In the genomic region with DNA sequence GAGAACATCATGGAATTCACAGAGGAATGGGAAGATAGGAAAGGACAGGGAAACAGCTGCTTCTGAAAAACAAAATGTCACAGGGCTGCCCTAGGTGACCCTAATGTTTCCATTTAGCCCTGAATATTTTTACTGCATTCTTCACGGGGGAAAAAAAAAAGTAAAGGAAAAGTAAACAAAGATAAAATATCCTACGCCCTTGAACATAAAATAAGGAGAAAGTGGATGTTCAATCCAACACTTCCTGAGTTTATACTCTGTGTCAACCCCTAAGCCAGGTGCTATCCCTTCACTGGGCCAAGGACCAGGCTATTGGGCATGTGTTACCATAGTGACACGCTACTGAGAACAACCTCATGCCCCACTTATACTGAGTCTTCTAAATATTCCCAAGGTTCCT, we compare ENCODE assay signal across 13 cellular contexts.
DNase-seq lines count a peak whose midpoint lies in the region; ATAC-seq and TF ChIP-seq lines count a peak whose summit lies in the region.
"Had no signal": no experiment of that assay in that cellular context is flagged by ENCODE, and none has a peak within 500 bp of the region (broad histone marks: within the 10 kb centered on the region; RNA-seq: fewer than 3 reads in every experiment).

No MANE protein-coding gene starts in this region.

- H3K9me3 ChIP-seq in CD4-positive, CD25-positive, alpha-beta regulatory T cell (ENCODE audit: control insufficient read depth in 2 of 2, low read length in 2 of 2), result no peaks in the 10 kb centered on the region
- H3K9me3 ChIP-seq in left ventricle myocardium inferior (replicated peaks) (no peaks in the 10 kb centered on the region), sigmoid colon (no peaks in the 10 kb centered on the region)
- no peaks in the 10 kb centered on the region for H3K9me3 ChIP-seq in effector memory CD4-positive, alpha-beta T cell (ENCODE audit: control insufficient read depth, low read length)
- H3K9me3 ChIP-seq: Caco-2 had no signal

- no peak for ATAC-seq in CD4-positive, CD25-positive, alpha-beta regulatory T cell (ENCODE audit: low read depth in 2 of 2)

- no peak for DNase-seq in CD4-positive, CD25-positive, alpha-beta regulatory T cell
- DNase-seq in NCI-H69 (lab: John Stamatoyannopoulos, UW), result peak; percentile 50
- no peak for DNase-seq in left ventricle myocardium inferior
- no peak for DNase-seq in sigmoid colon
- DNase-seq in foreskin fibroblast, result no peak
- no peak for DNase-seq in stimulated activated CD8-positive, alpha-beta memory T cell treated with anti-CD3 and anti-CD28 coated beads, Interleukin-4, amount 100 ng/mL, for 48 hours
- no peak for DNase-seq in effector memory CD4-positive, alpha-beta T cell
- no peak for DNase-seq in NCI-H187 treated with DMSO at 0.1 percent for 48 hours (lab: John Stamatoyannopoulos, UW)
- DNase-seq: GOT3 had no signal

- TF ChIP-seq CTCF in left ventricle myocardium inferior (IDR thresholded peaks at IDR 0.05; ENCODE audit: borderline replicate concordance) (no peak), sigmoid colon (IDR thresholded peaks at IDR 0.05) (no peak), foreskin fibroblast (IDR thresholded peaks at IDR 0.05; ENCODE audit: low read depth, low read length) (no peak)

- peaks cover 58% of the 10 kb centered on the region for H3K4me1 ChIP-seq in CD4-positive, CD25-positive, alpha-beta regulatory T cell (ENCODE audit: control insufficient read depth, insufficient read depth, low read length, poor library complexity, severe bottlenecking)
- peaks cover 6% of the 10 kb centered on the region for H3K4me1 ChIP-seq in left ventricle myocardium inferior
- H3K4me1 ChIP-seq in sigmoid colon, result peaks cover 0 to 41% (median 35%) of the 10 kb centered on the region in 4 donors
- peaks cover 22% of the 10 kb centered on the region for H3K4me1 ChIP-seq in effector memory CD4-positive, alpha-beta T cell (ENCODE audit: control insufficient read depth, insufficient read depth, low read length, poor library complexity, severe bottlenecking)

- no peak for TF ChIP-seq EP300 in sigmoid colon (IDR thresholded peaks at IDR 0.05)

- TF ChIP-seq POLR2A in sigmoid colon (IDR thresholded peaks at IDR 0.05), result no peak

- intact Hi-C loops in left ventricle myocardium inferior (cut with micrococcal nuclease), result loop anchor here (5.0 kb wide), 1 partner anchor 553 kb away; no protein-coding TSS in a partner anchor
- intact Hi-C loops in sigmoid colon (cut with DNase I), result loop anchor here (1.0 to 5.0 kb wide), 7 partner anchors 57 to 636 kb away; no protein-coding TSS in a partner anchor

- peak overlapping the region; percentile 42 for H3K4me3 ChIP-seq in CD4-positive, CD25-positive, alpha-beta regulatory T cell (ENCODE audit: low read depth, low read length)
- H3K4me3 ChIP-seq in left ventricle myocardium inferior (no peak overlapping the region), sigmoid colon (no peak overlapping the region), foreskin fibroblast (ENCODE audit: low read depth in 1 of 2, low read length in 2 of 2) (no peak overlapping the region)
- H3K4me3 ChIP-seq in effector memory CD4-positive, alpha-beta T cell (ENCODE audit: insufficient read depth, low read depth, low read length, poor library complexity, severe bottlenecking), result no peak overlapping the region

- H3K36me3 ChIP-seq in CD4-positive, CD25-positive, alpha-beta regulatory T cell (ENCODE audit: control insufficient read depth, insufficient read depth, low read length), result no peaks in the 10 kb centered on the region
- H3K36me3 ChIP-seq in left ventricle myocardium inferior (no peaks in the 10 kb centered on the region), sigmoid colon (no peaks in the 10 kb centered on the region)
- H3K36me3 ChIP-seq in effector memory CD4-positive, alpha-beta T cell (ENCODE audit: control insufficient read depth, insufficient read depth, low read length), result no peaks in the 10 kb centered on the region
- H3K36me3 ChIP-seq: brain microvascular endothelial cell had no signal

- H3K27me3 ChIP-seq in CD4-positive, CD25-positive, alpha-beta regulatory T cell (ENCODE audit: control insufficient read depth, insufficient read depth, low read length), result no peaks in the 10 kb centered on the region
- no peaks in the 10 kb centered on the region for H3K27me3 ChIP-seq in left ventricle myocardium inferior (ENCODE audit: low read depth)
- no peaks in the 10 kb centered on the region for H3K27me3 ChIP-seq in sigmoid colon
- no peaks in the 10 kb centered on the region for H3K27me3 ChIP-seq in effector memory CD4-positive, alpha-beta T cell (replicated peaks; ENCODE audit: control insufficient read depth, insufficient read depth, low read length, poor library complexity, severe bottlenecking)
- H3K27me3 ChIP-seq: brain microvascular endothelial cell had no signal

- peak overlapping the region; percentile 75 for H3K27ac ChIP-seq in CD4-positive, CD25-positive, alpha-beta regulatory T cell (ENCODE audit: insufficient read depth, low read length, poor library complexity, severe bottlenecking)
- H3K27ac ChIP-seq in left ventricle myocardium inferior (replicated peaks), result peak overlapping the region; percentile 59
- peak overlapping the region; percentile 37 to 69 (median 48) for H3K27ac ChIP-seq in sigmoid colon
- H3K27ac ChIP-seq in effector memory CD4-positive, alpha-beta T cell (ENCODE audit: insufficient read depth, low read length, poor library complexity, severe bottlenecking), result no peak overlapping the region
- H3K27ac ChIP-seq: brain microvascular endothelial cell had no signal

- H3K4me3 Mint-ChIP-seq in CD4-positive, CD25-positive, alpha-beta regulatory T cell, result no peak overlapping the region
- H3K4me3 Mint-ChIP-seq: activated naive CD4-positive, alpha-beta T cell treated with anti-CD3 and anti-CD28 coated beads, Interleukin-2, amount 10 ng/mL, durations not matched to agents 7 days and 5 days; T-helper 1 cell treated with Interleukin-12 subunit alpha and Interleukin-12 subunit beta and Interleukin-4 antibody, amounts not matched to agents 30 μg/mL and 1 μg/mL, for 36 hours had no signal

- 21 to 55% methylated on average over 3 of the region's 3 CpGs for WGBS in sigmoid colon, 2 donors

- H3K36me3 Mint-ChIP-seq in CD4-positive, CD25-positive, alpha-beta regulatory T cell, result no peaks in the 10 kb centered on the region

- no peaks in the 10 kb centered on the region for H3K9me3 Mint-ChIP-seq in CD4-positive, CD25-positive, alpha-beta regulatory T cell
- H3K9me3 Mint-ChIP-seq: activated naive CD4-positive, alpha-beta T cell treated with anti-CD3 and anti-CD28 coated beads, Interleukin-2, amount 10 ng/mL, durations not matched to agents 7 days and 5 days; T-helper 1 cell treated with Interleukin-12 subunit alpha and Interleukin-12 subunit beta and Interleukin-4 antibody, amounts not matched to agents 30 μg/mL and 1 μg/mL, for 36 hours had no signal

- H3K27ac Mint-ChIP-seq in CD4-positive, CD25-positive, alpha-beta regulatory T cell, result no peak overlapping the region
- H3K27ac Mint-ChIP-seq: activated naive CD4-positive, alpha-beta T cell treated with anti-CD3 and anti-CD28 coated beads, Interleukin-2, amount 10 ng/mL, durations not matched to agents 7 days and 5 days; T-helper 1 cell treated with Interleukin-12 subunit alpha and Interleukin-12 subunit beta and Interleukin-4 antibody, amounts not matched to agents 30 μg/mL and 1 μg/mL, for 36 hours had no signal

- no peaks in the 10 kb centered on the region for H3K27me3 Mint-ChIP-seq in CD4-positive, CD25-positive, alpha-beta regulatory T cell
- H3K27me3 Mint-ChIP-seq: activated naive CD4-positive, alpha-beta T cell treated with anti-CD3 and anti-CD28 coated beads, Interleukin-2, amount 10 ng/mL, durations not matched to agents 7 days and 5 days had no signal

- peaks cover 6 to 24% (median 22%) of the 10 kb centered on the region in 4 donors for H3K4me1 Mint-ChIP-seq in CD4-positive, CD25-positive, alpha-beta regulatory T cell
